9 cellular contexts compared by ENCODE assay signal in genomic region chr10:102675151-102675886, GRCh38. TPM values are rescaled to one million over a fixed set of nuclear protein-coding genes. Genes with fewer than 3 reads are reported as not detected.
A peak's percentile ranks its signal among the peaks of the same experiment; 100 is the strongest.
DNase-seq lines count a peak whose midpoint lies in the region; ATAC-seq and TF ChIP-seq lines count a peak whose summit lies in the region.
"Had no signal": no experiment of that assay in that cellular context is flagged by ENCODE, and none has a peak within 500 bp of the region (broad histone marks: within the 10 kb centered on the region; RNA-seq: fewer than 3 reads in every experiment).

No MANE protein-coding gene starts in this region.

- no peaks in the 10 kb centered on the region for H3K36me3 Mint-ChIP-seq in activated naive CD4-positive, alpha-beta T cell treated with anti-CD3 and anti-CD28 coated beads, Interleukin-2, amount 10 ng/mL, durations not matched to agents 7 days and 5 days

- WGBS in mesodermal cell (ENCODE audit: insufficient coverage in 2 of 2), 2 experiments, result 38 to 45% methylated on average over 9 to 10 of the region's 10 CpGs

- no peak for DNase-seq in activated naive CD4-positive, alpha-beta T cell treated with anti-CD3 and anti-CD28 coated beads, Interleukin-2, amount 10 ng/mL, durations not matched to agents 7 days and 5 days
- DNase-seq in activated naive CD4-positive, alpha-beta T cell treated with Interleukin-2 at 50 U/mL for 16 hours, result no peak
- DNase-seq in amniotic epithelial cell (ENCODE audit: low read depth) (peak; percentile 71), tibial artery (peak in 1 of 2 donors; percentile 63), DMS 273 (lab: John Stamatoyannopoulos, UW; ENCODE audit: unreplicated experiment) (no peak), NCI-H1048 (lab: John Stamatoyannopoulos, UW) (no peak)
- DNase-seq: NCI-H2171 had no signal

- H3K9me3 ChIP-seq in mesodermal cell (ENCODE audit: control insufficient read depth, low read length), result no peaks in the 10 kb centered on the region
- no peaks in the 10 kb centered on the region for H3K9me3 ChIP-seq in tibial artery

- H3K4me1 ChIP-seq in mesodermal cell (ENCODE audit: control insufficient read depth, insufficient read depth, low read length, poor library complexity, severe bottlenecking) (peaks cover 76% of the 10 kb centered on the region), tibial artery (peaks cover 13 to 58% (median 41%) of the 10 kb centered on the region in 4 donors)

- CTCF ChIA-PET in activated naive CD4-positive, alpha-beta T cell treated with anti-CD3 and anti-CD28 coated beads, Interleukin-2, amount 10 ng/mL, durations not matched to agents 7 days and 5 days (lab: Charles Lee), result interaction anchor here (0.6 to 2.4 kb wide), 12 partner anchors 11 to 177 kb away, joined by 3 to 9 read pairs (median 4); partner anchors contain the start of genes ARL3, SFXN2, SUFU and TRIM8

- peak overlapping the region; percentile 76 for H3K27ac Mint-ChIP-seq in activated naive CD4-positive, alpha-beta T cell treated with anti-CD3 and anti-CD28 coated beads, Interleukin-2, amount 10 ng/mL, durations not matched to agents 7 days and 5 days

- H3K27me3 ChIP-seq in tibial artery, result no peaks in the 10 kb centered on the region

- intact Hi-C loops in tibial artery (cut with DNase I; ENCODE audit: low total_unique reads), result no loop called here

- peaks cover 3% of the 10 kb centered on the region for H3K36me3 ChIP-seq in mesodermal cell (ENCODE audit: control insufficient read depth, insufficient read depth, low read length)
- H3K36me3 ChIP-seq in tibial artery, result peaks cover 0 to 2% (median 0%) of the 10 kb centered on the region in 3 donors

- H3K27me3 Mint-ChIP-seq in activated naive CD4-positive, alpha-beta T cell treated with anti-CD3 and anti-CD28 coated beads, Interleukin-2, amount 10 ng/mL, durations not matched to agents 7 days and 5 days, result no peaks in the 10 kb centered on the region

- H3K4me1 Mint-ChIP-seq in activated naive CD4-positive, alpha-beta T cell treated with anti-CD3 and anti-CD28 coated beads, Interleukin-2, amount 10 ng/mL, durations not matched to agents 7 days and 5 days, result peaks cover 49% of the 10 kb centered on the region

- H3K27ac ChIP-seq in mesodermal cell (ENCODE audit: low read depth, low read length, severe bottlenecking) (peak overlapping the region; percentile 92), tibial artery (peak overlapping the region; percentile 81 to 90)

- no peak for ATAC-seq in GM21825 (IDR thresholded peaks at IDR 0.05; ENCODE audit: unreplicated experiment)

- H3K4me3 ChIP-seq in mesodermal cell (ENCODE audit: extremely low read depth, insufficient read depth, low read length, poor library complexity, severe bottlenecking) (no peak overlapping the region), tibial artery (no peak overlapping the region)

- peak overlapping the region; percentile 73 for H3K4me3 Mint-ChIP-seq in activated naive CD4-positive, alpha-beta T cell treated with anti-CD3 and anti-CD28 coated beads, Interleukin-2, amount 10 ng/mL, durations not matched to agents 7 days and 5 days

- TF ChIP-seq CTCF in tibial artery (IDR thresholded peaks at IDR 0.05), result no peak

- no peaks in the 10 kb centered on the region for H3K9me3 Mint-ChIP-seq in activated naive CD4-positive, alpha-beta T cell treated with anti-CD3 and anti-CD28 coated beads, Interleukin-2, amount 10 ng/mL, durations not matched to agents 7 days and 5 days

RNA-seq across cellular contexts. Expression of gene TRIM8, which starts 31.0 kb away (rescaled TPM):
- 138 TPM for polyA plus RNA-seq in mesodermal cell (2013, experiment 1 of 2)
- 118 TPM for polyA plus RNA-seq in mesodermal cell (2013, experiment 2 of 2)

RNA-seq across cellular contexts. Expression of gene ARL3, which starts 38.9 kb away (rescaled TPM):
- polyA plus RNA-seq in mesodermal cell (2013, experiment 1 of 2), result 28.2 TPM
- 29.8 TPM for polyA plus RNA-seq in mesodermal cell (2013, experiment 2 of 2)

RNA-seq across cellular contexts. Expression of gene SFXN2, which starts 39.1 kb away (rescaled TPM):
- 6.2 TPM for polyA plus RNA-seq in mesodermal cell (2013, experiment 1 of 2)
- 4.7 TPM for polyA plus RNA-seq in mesodermal cell (2013, experiment 2 of 2)
